1 cellular context compared by ENCODE assay signal in genomic region chr2:8119782-8120551, GRCh38.
TF ChIP-seq lines count a peak whose summit lies in the region.

No MANE protein-coding gene starts in this region.

TF ChIP-seq in HepG2, 621 proteins besides CTCF, POLR2A, EP300 and RAD21 (continued from another document and continues in another):
- TF ChIP-seq RERE (CRISPR knock-in tag; IDR thresholded peaks at IDR 0.05; ENCODE audit: low read depth) (peak; percentile 72; the same call in 1 of the 2 replicates), HNF4A (CRISPR knock-in tag; IDR thresholded peaks at IDR 0.05) (peak; percentile 86), PATZ1 (CRISPR knock-in tag; IDR thresholded peaks at IDR 0.05) (peak; percentile 53), ZNF512 (CRISPR knock-in tag; IDR thresholded peaks at IDR 0.05) (no peak), POLR2G (IDR thresholded peaks at IDR 0.05; ENCODE audit: low read depth, low read length) (peak; percentile 68), ZNF724P (CRISPR knock-in tag; IDR thresholded peaks at IDR 0.05; ENCODE audit: borderline replicate concordance) (no peak), FOXJ3 (CRISPR knock-in tag; IDR thresholded peaks at IDR 0.05; ENCODE audit: borderline replicate concordance) (peak; percentile 92), ZNF496 (CRISPR knock-in tag; IDR thresholded peaks at IDR 0.05; ENCODE audit: insufficient replicate concordance) (no peak), FOXP4 (CRISPR knock-in tag; IDR thresholded peaks at IDR 0.05) (peak; percentile 90), PBX2 (CRISPR knock-in tag; IDR thresholded peaks at IDR 0.05) (no peak; the same call in 1 of the 2 replicates), ZFP36L1 (CRISPR knock-in tag; IDR thresholded peaks at IDR 0.05) (peak; percentile 85; the same call in 1 of the 2 replicates), SMAD3 (CRISPR knock-in tag; IDR thresholded peaks at IDR 0.05) (peak; percentile 53; the same call in 1 of the 2 replicates), HOXA5 (CRISPR knock-in tag; IDR thresholded peaks at IDR 0.05) (peak; percentile 65; the same call in 1 of the 2 replicates), E2F2 (CRISPR knock-in tag; IDR thresholded peaks at IDR 0.05; ENCODE audit: borderline replicate concordance) (no peak), MTA3 (CRISPR knock-in tag; IDR thresholded peaks at IDR 0.05) (no peak), NCOR1 (IDR thresholded peaks at IDR 0.05; ENCODE audit: borderline replicate concordance, low read length) (peak; percentile 90), ZSCAN9 (CRISPR knock-in tag; IDR thresholded peaks at IDR 0.05; ENCODE audit: borderline replicate concordance) (no peak; the same call in 1 of the 2 replicates), ZNF34 (CRISPR knock-in tag; IDR thresholded peaks at IDR 0.05; ENCODE audit: borderline replicate concordance) (peak; percentile 72; the same call in 1 of the 2 replicates), ZNF12 (CRISPR knock-in tag; IDR thresholded peaks at IDR 0.05) (no peak), MAX (IDR thresholded peaks at IDR 0.05) (peak; percentile 53), ZNF33A (CRISPR knock-in tag; IDR thresholded peaks at IDR 0.05; ENCODE audit: borderline replicate concordance) (no peak), SSRP1 (CRISPR knock-in tag; IDR thresholded peaks at IDR 0.05) (peak; percentile 74), MYC (CRISPR knock-in tag; IDR thresholded peaks at IDR 0.05; ENCODE audit: borderline replicate concordance) (peak; percentile 38; the same call in 1 of the 2 replicates), MED8 (CRISPR knock-in tag; IDR thresholded peaks at IDR 0.05; ENCODE audit: insufficient replicate concordance) (peak; percentile 95), ZNF232 (CRISPR knock-in tag; IDR thresholded peaks at IDR 0.05; ENCODE audit: borderline replicate concordance) (0 out of 2 replicates have a peak, but pooled peaks have one; percentile 46), ZBTB7A (CRISPR knock-in tag; IDR thresholded peaks at IDR 0.05) (no peak), ZFP91 (CRISPR knock-in tag; IDR thresholded peaks at IDR 0.05; ENCODE audit: borderline replicate concordance) (no peak), ZNF124 (CRISPR knock-in tag; IDR thresholded peaks at IDR 0.05) (peak; percentile 75; the same call in 1 of the 2 replicates), CREB1 (IDR thresholded peaks at IDR 0.05) (no peak; the same call in 1 of the 2 replicates), CREB1 (CRISPR knock-in tag; IDR thresholded peaks at IDR 0.05) (peak; percentile 83), IRX3 (CRISPR knock-in tag; IDR thresholded peaks at IDR 0.05; ENCODE audit: borderline replicate concordance, low read depth) (0 out of 2 replicates have a peak, but pooled peaks have one; percentile 62), MAFK (conservative IDR thresholded peaks at IDR 0.05 in 1 of 2, IDR thresholded peaks at IDR 0.05 in 1 of 2; ENCODE audit: low read length in 2 of 2) (peak; percentile 71 to 82), HOXA3 (CRISPR knock-in tag; IDR thresholded peaks at IDR 0.05) (peak; percentile 73; the same call in 1 of the 2 replicates), TRIM24 (CRISPR knock-in tag; IDR thresholded peaks at IDR 0.05) (no peak), KLF16 (CRISPR knock-in tag; IDR thresholded peaks at IDR 0.05) (peak in 1 of 2 experiments; percentile 73; a peak in 2 of 4 replicates), SOX5 (CRISPR knock-in tag; IDR thresholded peaks at IDR 0.05; ENCODE audit: borderline replicate concordance) (peak; percentile 100), ASH2L (IDR thresholded peaks at IDR 0.05; ENCODE audit: insufficient read length, low read depth, low read length) (peak; percentile 77), RORA (CRISPR knock-in tag; IDR thresholded peaks at IDR 0.05) (no peak), GMEB1 (CRISPR knock-in tag; IDR thresholded peaks at IDR 0.05; ENCODE audit: borderline replicate concordance) (peak; percentile 34; the same call in 1 of the 2 replicates), HDAC1 (CRISPR knock-in tag; IDR thresholded peaks at IDR 0.05) (peak; percentile 70), FOXK1 (CRISPR knock-in tag; IDR thresholded peaks at IDR 0.05; ENCODE audit: borderline replicate concordance, low read depth) (no peak), BCL3 (CRISPR knock-in tag; IDR thresholded peaks at IDR 0.05) (no peak), MXD1 (CRISPR knock-in tag; IDR thresholded peaks at IDR 0.05) (no peak), RBAK (CRISPR knock-in tag; IDR thresholded peaks at IDR 0.05) (no peak)
